8 cellular contexts compared by ENCODE assay signal in genomic region chr5:63401434-63402046, GRCh38.
A peak's percentile ranks its signal among the peaks of the same experiment; 100 is the strongest.
DNase-seq lines count a peak whose midpoint lies in the region; ATAC-seq and TF ChIP-seq lines count a peak whose summit lies in the region.

No MANE protein-coding gene starts in this region.

- peak; percentile 6 for DNase-seq in NOMO-1 treated with DMSO at 0.1 percent for 48 hours (lab: John Stamatoyannopoulos, UW; ENCODE audit: unreplicated experiment)
- no peak for DNase-seq in NOMO-1 treated with dmso at 0.1 percent for 144 hours (lab: John Stamatoyannopoulos, UW; ENCODE audit: unreplicated experiment)
- peak; percentile 71 for DNase-seq in HT-29 (ENCODE audit: low spot score)
- peak; percentile 53 for DNase-seq in RWPE1 (ENCODE audit: low spot score)
- DNase-seq in ecto neural progenitor cell (ENCODE audit: low spot score), result peak; percentile 73
- peak; percentile 71 for DNase-seq in midbrain (lab: John Stamatoyannopoulos, UW)
- DNase-seq in amniotic stem cell (lab: John Stamatoyannopoulos, UW), result no peak

- H3K27ac ChIP-seq in RWPE1, result no peak overlapping the region

- CTCF ChIA-PET in RWPE1 (lab: Yijun Ruan, JAX), result interaction anchor here (0.5 to 1.7 kb wide), 22 partner anchors 9 to 1207 kb away, joined by 3 to 6 read pairs (median 3); no protein-coding TSS in a partner anchor

- peak; percentile 94 for TF ChIP-seq CTCF in RWPE1 (conservative IDR thresholded peaks at IDR 0.05; ENCODE audit: low read depth)

- POLR2A ChIA-PET in RWPE1 (lab: Yijun Ruan, JAX; ENCODE audit: low non-redundant PET), result no interaction called here

- ATAC-seq in GM21381 (IDR thresholded peaks at IDR 0.05; ENCODE audit: unreplicated experiment), result peak; percentile 94

Comparison
In these comparisons a context has a peak if more than half of its experiments do, and no peak if none do; other contexts are left out.
1. DNase-seq: peak in NOMO-1 treated with DMSO at 0.1 percent for 48 hours (single experiment), HT-29 (single experiment), RWPE1 (single experiment), ecto neural progenitor cell (single experiment) and midbrain (single experiment); none in NOMO-1 treated with dmso at 0.1 percent for 144 hours (single experiment) and amniotic stem cell (single experiment).